Comparison of ENCODE assay signal across 12 cellular contexts in the genomic region with DNA sequence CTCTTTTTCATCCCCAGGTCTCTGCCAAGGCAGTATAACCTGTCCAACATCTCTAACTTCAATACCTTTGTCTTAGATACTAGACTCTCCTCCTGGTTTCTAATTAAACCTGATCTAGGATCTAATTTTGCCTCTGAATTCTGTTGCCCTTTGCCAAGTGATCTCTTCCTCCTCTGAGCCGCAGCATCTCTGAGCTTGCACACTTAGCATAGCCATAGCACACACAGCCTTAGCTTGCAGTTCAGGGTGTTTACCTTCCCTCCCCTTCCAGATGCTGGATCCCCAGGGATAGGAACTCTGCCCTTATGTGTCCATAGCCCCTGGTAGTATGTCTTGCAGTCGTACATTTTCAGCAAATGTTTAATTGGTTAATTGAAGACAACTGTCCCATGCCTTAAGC. TPM values are rescaled to one million over a fixed set of nuclear protein-coding genes. Genes with fewer than 3 reads are reported as not detected.
DNase-seq lines count a peak whose midpoint lies in the region; ATAC-seq and TF ChIP-seq lines count a peak whose summit lies in the region.
"Had no signal": no experiment of that assay in that cellular context is flagged by ENCODE, and none has a peak within 500 bp of the region (broad histone marks: within the 10 kb centered on the region; RNA-seq: fewer than 3 reads in every experiment).

No MANE protein-coding gene starts in this region.

- peaks cover 81% of the 10 kb centered on the region for H3K27me3 ChIP-seq in GM23338 (ENCODE audit: insufficient read depth)

- H3F3A ChIP-seq in GM23338 (replicated peaks; ENCODE audit: low read depth) = no peaks in the 10 kb centered on the region

- no peak overlapping the region for H3K4me3 ChIP-seq in GM23338

- H4K20me1 ChIP-seq in GM23338 (replicated peaks; ENCODE audit: insufficient read depth) = peaks cover 6% of the 10 kb centered on the region; the same call in 1 of the 2 replicates

- DNase-seq in activated CD8-positive, alpha-beta memory T cell treated with anti-CD3 and anti-CD28 coated beads, Interleukin-2, amount 10 ng/mL, durations not matched to agents 7 days and 5 days = no peak
- DNase-seq in activated CD8-positive, alpha-beta memory T cell treated with anti-CD3 and anti-CD28 coated beads for 24 hours = no peak
- DNase-seq in NCI-H69 (lab: John Stamatoyannopoulos, UW) (peak; percentile 70), GM23338 (ENCODE audit: low spot score) (no peak), iPS-NIHi11 (ENCODE audit: low spot score) (no peak), HEK293T (ENCODE audit: extremely low spot score) (no peak)
- DNase-seq: occipital lobe had no signal

- no peaks in the 10 kb centered on the region for H3K36me3 Mint-ChIP-seq in activated CD8-positive, alpha-beta memory T cell treated with anti-CD3 and anti-CD28 coated beads, Interleukin-2, amount 10 ng/mL, durations not matched to agents 7 days and 5 days
- no peaks in the 10 kb centered on the region for H3K36me3 Mint-ChIP-seq in stimulated activated memory B cell treated with anti-CD40 and anti-IgM and Interleukin-4, amounts not matched to agents 10 μg/mL and 1 μg/mL and 100 μg/mL, for 72 hours
- H3K36me3 Mint-ChIP-seq in GM23338 (ENCODE audit: low read depth) = no peaks in the 10 kb centered on the region

- CTCF ChIA-PET in activated CD8-positive, alpha-beta memory T cell treated with anti-CD3 and anti-CD28 coated beads, Interleukin-2, amount 10 ng/mL, durations not matched to agents 7 days and 5 days (lab: Charles Lee) = interaction anchor here (2.1 to 2.2 kb wide), 2 partner anchors 10 to 80 kb away, joined by 5 to 6 read pairs; no protein-coding TSS in a partner anchor
- CTCF ChIA-PET in HEK293T (lab: Yijun Ruan, JAX) = no interaction called here

- H3K36me3 ChIP-seq in GM23338 (ENCODE audit: insufficient read depth) = no peaks in the 10 kb centered on the region

- H3K27ac Mint-ChIP-seq in activated CD8-positive, alpha-beta memory T cell treated with anti-CD3 and anti-CD28 coated beads, Interleukin-2, amount 10 ng/mL, durations not matched to agents 7 days and 5 days = peak overlapping the region; percentile 5
- no peak overlapping the region for H3K27ac Mint-ChIP-seq in stimulated activated memory B cell treated with anti-CD40 and anti-IgM and Interleukin-4, amounts not matched to agents 10 μg/mL and 1 μg/mL and 100 μg/mL, for 72 hours
- H3K27ac Mint-ChIP-seq in GM23338 = no peak overlapping the region

- no peak for ATAC-seq in activated CD8-positive, alpha-beta memory T cell treated with anti-CD3 and anti-CD28 coated beads, Interleukin-2, amount 10 ng/mL, durations not matched to agents 7 days and 5 days
- ATAC-seq in GM21723 (IDR thresholded peaks at IDR 0.05; ENCODE audit: unreplicated experiment) = peak; percentile 30
- ATAC-seq in stimulated activated memory B cell treated with anti-CD40 and anti-IgM and Interleukin-4, amounts not matched to agents 10 μg/mL and 1 μg/mL and 100 μg/mL, for 72 hours = peak; percentile 44
- ATAC-seq in GM23338 = no peak

- H3K4me3 Mint-ChIP-seq in activated CD8-positive, alpha-beta memory T cell treated with anti-CD3 and anti-CD28 coated beads, Interleukin-2, amount 10 ng/mL, durations not matched to agents 7 days and 5 days = peak overlapping the region; percentile 7
- peak overlapping the region; percentile 45 for H3K4me3 Mint-ChIP-seq in stimulated activated memory B cell treated with anti-CD40 and anti-IgM and Interleukin-4, amounts not matched to agents 10 μg/mL and 1 μg/mL and 100 μg/mL, for 72 hours
- H3K4me3 Mint-ChIP-seq in GM23338 = no peak overlapping the region

- H3K79me2 ChIP-seq in GM23338 (replicated peaks; ENCODE audit: insufficient read depth) = no peaks in the 10 kb centered on the region

- no peak overlapping the region for H3K4me2 ChIP-seq in GM23338

- H3K27ac ChIP-seq in GM23338 (ENCODE audit: low read depth) = no peak overlapping the region

- H3K27me3 Mint-ChIP-seq in activated CD8-positive, alpha-beta memory T cell treated with anti-CD3 and anti-CD28 coated beads, Interleukin-2, amount 10 ng/mL, durations not matched to agents 7 days and 5 days = peaks cover 6% of the 10 kb centered on the region
- H3K27me3 Mint-ChIP-seq in stimulated activated memory B cell treated with anti-CD40 and anti-IgM and Interleukin-4, amounts not matched to agents 10 μg/mL and 1 μg/mL and 100 μg/mL, for 72 hours = no peaks in the 10 kb centered on the region
- peaks cover 38% of the 10 kb centered on the region for H3K27me3 Mint-ChIP-seq in GM23338 (ENCODE audit: insufficient read depth, low read depth, poor library complexity)

- H2AFZ ChIP-seq in GM23338 = no peak overlapping the region

- H3K9me3 Mint-ChIP-seq in activated CD8-positive, alpha-beta memory T cell treated with anti-CD3 and anti-CD28 coated beads, Interleukin-2, amount 10 ng/mL, durations not matched to agents 7 days and 5 days (ENCODE audit: low read depth) = no peaks in the 10 kb centered on the region
- H3K9me3 Mint-ChIP-seq in stimulated activated memory B cell treated with anti-CD40 and anti-IgM and Interleukin-4, amounts not matched to agents 10 μg/mL and 1 μg/mL and 100 μg/mL, for 72 hours = no peaks in the 10 kb centered on the region
- H3K9me3 Mint-ChIP-seq in GM23338 = no peaks in the 10 kb centered on the region; the same call in 2 of the 3 replicates

- peaks cover 32% of the 10 kb centered on the region for H3K4me1 Mint-ChIP-seq in activated CD8-positive, alpha-beta memory T cell treated with anti-CD3 and anti-CD28 coated beads, Interleukin-2, amount 10 ng/mL, durations not matched to agents 7 days and 5 days
- peaks cover 47% of the 10 kb centered on the region for H3K4me1 Mint-ChIP-seq in stimulated activated memory B cell treated with anti-CD40 and anti-IgM and Interleukin-4, amounts not matched to agents 10 μg/mL and 1 μg/mL and 100 μg/mL, for 72 hours
- peaks cover 12% of the 10 kb centered on the region for H3K4me1 Mint-ChIP-seq in GM23338

- H3K4me1 ChIP-seq in GM23338 (ENCODE audit: insufficient read depth) = peaks cover 6% of the 10 kb centered on the region; the same call in 1 of the 2 replicates

- no peak for TF ChIP-seq CTCF in GM23338 (conservative IDR thresholded peaks at IDR 0.05; ENCODE audit: low read depth in 2 of 2)

- POLR2A ChIA-PET in HEK293T (lab: Yijun Ruan, JAX) = no interaction called here

- H3K9me2 ChIP-seq in GM23338 (ENCODE audit: insufficient read depth) = no peaks in the 10 kb centered on the region

TF ChIP-seq in GM23338, 12 proteins besides CTCF, POLR2A, EP300 and RAD21 (continues in another document):
- TF ChIP-seq ETS1 (IDR thresholded peaks at IDR 0.05) (no peak), JUNB (IDR thresholded peaks at IDR 0.05; ENCODE audit: unreplicated experiment) (no peak), STAT1 (IDR thresholded peaks at IDR 0.05; ENCODE audit: unreplicated experiment) (no peak)

TF ChIP-seq in HEK293T, 16 proteins besides CTCF, POLR2A, EP300 and RAD21:
- TF ChIP-seq ELF4 (IDR thresholded peaks at IDR 0.05) = no peak
- no peak for TF ChIP-seq TARDBP (IDR thresholded peaks at IDR 0.05)
- no peak for TF ChIP-seq FOXK2 (IDR thresholded peaks at IDR 0.05)
- no peak for TF ChIP-seq SUZ12 (IDR thresholded peaks at IDR 0.05)
- no peak for TF ChIP-seq PKNOX1 (IDR thresholded peaks at IDR 0.05)
- TF ChIP-seq FOXA1 (IDR thresholded peaks at IDR 0.05) = no peak
- TF ChIP-seq SP1 (IDR thresholded peaks at IDR 0.05) = no peak
- TF ChIP-seq CTBP1 (IDR thresholded peaks at IDR 0.05; ENCODE audit: borderline replicate concordance) = no peak
- no peak for TF ChIP-seq ARNT (IDR thresholded peaks at IDR 0.05)
- no peak for TF ChIP-seq L3MBTL2 (conservative IDR thresholded peaks at IDR 0.05)

RNA-seq across cellular contexts. Expression of gene SELL, which starts 30.3 kb away (rescaled TPM):
- 10 to 100 TPM; 61.4 to 85.1 TPM for total RNA-seq in activated CD8-positive, alpha-beta memory T cell treated with anti-CD3 and anti-CD28 coated beads, Interleukin-2, amount 10 ng/mL, durations not matched to agents 7 days and 5 days
- not detected in 2 replicates for total RNA-seq in GM23338 (2014; rRNA removed; shearing (Covaris generic))
- not detected in 2 replicates for polyA plus RNA-seq in GM23338 (2016; fragmentation: Nextera tagmentation; extraction: Ambion mirVana)
- total RNA-seq: kidney epithelial cell had no signal

RNA-seq across cellular contexts. Expression of gene SELP, which starts 51.2 kb away (rescaled TPM):
- total RNA-seq in activated CD8-positive, alpha-beta memory T cell treated with anti-CD3 and anti-CD28 coated beads, Interleukin-2, amount 10 ng/mL, durations not matched to agents 7 days and 5 days = under 1 TPM in 1 of 2 experiments, not detected in 1; 0.18 TPM
- not detected in 2 replicates for total RNA-seq in GM23338 (2014; rRNA removed; shearing (Covaris generic))
- polyA plus RNA-seq in GM23338 (2016; fragmentation: Nextera tagmentation; extraction: Ambion mirVana) = not detected in 2 replicates
- total RNA-seq: kidney epithelial cell, M059J had no signal
- polyA plus RNA-seq: AG04450 had no signal

RNA-seq across cellular contexts. Expression of gene SELE, which starts 52.8 kb away (rescaled TPM):
- total RNA-seq in activated CD8-positive, alpha-beta memory T cell treated with anti-CD3 and anti-CD28 coated beads, Interleukin-2, amount 10 ng/mL, durations not matched to agents 7 days and 5 days = not detected
- total RNA-seq in GM23338 (2014; rRNA removed; shearing (Covaris generic)) = not detected in 2 replicates
- polyA plus RNA-seq in GM23338 (2016; fragmentation: Nextera tagmentation; extraction: Ambion mirVana) = not detected in 2 replicates
- total RNA-seq: kidney epithelial cell, M059J had no signal
- polyA plus RNA-seq: AG04450 had no signal

Comparison
In these comparisons a context has a peak if more than half of its experiments do, and no peak if none do; other contexts are left out.
1. ATAC-seq: peak in GM21723 (single experiment) and stimulated activated memory B cell treated with anti-CD40 and anti-IgM and Interleukin-4, amounts not matched to agents 10 μg/mL and 1 μg/mL and 100 μg/mL, for 72 hours (single experiment); none in activated CD8-positive, alpha-beta memory T cell treated with anti-CD3 and anti-CD28 coated beads, Interleukin-2, amount 10 ng/mL, durations not matched to agents 7 days and 5 days (single experiment) and GM23338 (single experiment).
2. RNA of gene SELL, which starts 30.3 kb away (total RNA-seq): 61.4 to 85.1 TPM in activated CD8-positive, alpha-beta memory T cell treated with anti-CD3 and anti-CD28 coated beads, Interleukin-2, amount 10 ng/mL, durations not matched to agents 7 days and 5 days; not detected in GM23338; every median in the first group is over 10 times any median in the second.